In genomic region chr9:94625835-94626234, GRCh38 we compare ENCODE assay signal across 30 cellular contexts. TPM values are rescaled to one million over a fixed set of nuclear protein-coding genes. Genes with fewer than 3 reads are reported as not detected.
"Had no signal": no experiment of that assay in that cellular context is flagged by ENCODE, and none has a peak within 500 bp of the region (broad histone marks: within the 10 kb centered on the region; RNA-seq: fewer than 3 reads in every experiment).

No MANE protein-coding gene starts in this region.

- ATAC-seq: activated T-cell treated with anti-CD3 and anti-CD28 coated beads, Interleukin-2, amount 50 U/mL, for 4 hours; SK-N-SH treated with all-trans-retinoic acid at 6 μM for 48 hours had no signal

- H3K27ac Mint-ChIP-seq: activated naive CD8-positive, alpha-beta T cell treated with anti-CD3 and anti-CD28 coated beads for 36 hours; T-helper 1 cell treated with Interleukin-12 subunit alpha and Interleukin-12 subunit beta and Interleukin-4 antibody, amounts not matched to agents 30 μg/mL and 1 μg/mL, for 36 hours had no signal

- H3K9me3 Mint-ChIP-seq: activated naive CD8-positive, alpha-beta T cell treated with anti-CD3 and anti-CD28 coated beads for 36 hours; activated T-cell treated with anti-CD3 and anti-CD28 coated beads, Interleukin-2, amount 50 U/mL, for 4 hours; T-helper 1 cell treated with Interleukin-12 subunit alpha and Interleukin-12 subunit beta and Interleukin-4 antibody, amounts not matched to agents 30 μg/mL and 1 μg/mL, for 36 hours had no signal

- DNase-seq: activated CD4-positive, alpha-beta T cell treated with anti-CD3 and anti-CD28 coated beads for 48 hours; activated CD4-positive, alpha-beta T cell treated with anti-CD3 and anti-CD28 coated beads, Interleukin-2, amount 50 U/mL, for 4 hours; activated CD4-positive, CD25-positive, alpha-beta regulatory T cell treated with anti-CD3 and anti-CD28 coated beads, Interleukin-2, amount 50 U/mL, for 72 hours; activated CD8-positive, alpha-beta memory T cell treated with anti-CD3 and anti-CD28 coated beads for 24 hours; activated effector memory CD4-positive, alpha-beta T cell treated with anti-CD3 and anti-CD28 coated beads, Interleukin-2, amount 50 U/mL, for 16 hours; activated naive CD4-positive, alpha-beta T cell treated with Interleukin-2 at 50 U/mL for 16 hours; activated naive CD8-positive, alpha-beta T cell treated with anti-CD3 and anti-CD28 coated beads for 36 hours; activated T-cell treated with anti-CD3 and anti-CD28 coated beads, Interleukin-2, amount 50 U/mL, for 4 hours; brain microvascular endothelial cell; cerebellar nuclear complex; KG1; NCI-H1092; NCI-H1417; NCI-H2029; NCI-H2107; NCI-H2171 treated with DMSO at 0.1 percent for 48 hours; NCI-H226; NCI-H526; NCI-H82; NK-92 treated with Interleukin-12 subunit alpha and Interleukin-12 subunit beta, amount 100 ng/mL, for 24 hours; Peyer's patch; Right ventricle myocardium superior; SW 1271 had no signal

- H3K36me3 Mint-ChIP-seq: activated naive CD8-positive, alpha-beta T cell treated with anti-CD3 and anti-CD28 coated beads for 36 hours had no signal

- H3K4me3 Mint-ChIP-seq: activated naive CD8-positive, alpha-beta T cell treated with anti-CD3 and anti-CD28 coated beads for 36 hours; activated T-cell treated with anti-CD3 and anti-CD28 coated beads, Interleukin-2, amount 50 U/mL, for 4 hours; T-helper 1 cell treated with Interleukin-12 subunit alpha and Interleukin-12 subunit beta and Interleukin-4 antibody, amounts not matched to agents 30 μg/mL and 1 μg/mL, for 36 hours had no signal

- H3K4me3 ChIP-seq: cardiac muscle cell, Peyer's patch, SJSA1 had no signal

RNA-seq across cellular contexts. Expression of gene FBP1, which starts 13.5 kb away (rescaled TPM):
- total RNA-seq: LHCN-M2, SJSA1 had no signal

RNA-seq across cellular contexts. Expression of gene FBP2, which starts 32.2 kb away (rescaled TPM):
- total RNA-seq: activated naive CD8-positive, alpha-beta T cell treated with anti-CD3 and anti-CD28 coated beads for 36 hours; activated T-cell treated with anti-CD3 and anti-CD28 coated beads, Interleukin-2, amount 50 U/mL, for 4 hours; cardiac muscle cell; LHCN-M2; M059J; NCI-H460; Peyer's patch; SJSA1 had no signal
